22 cellular contexts compared by ENCODE assay signal in genomic region chr7:141043621-141044020, GRCh38. TPM values are rescaled to one million over a fixed set of nuclear protein-coding genes. Genes with fewer than 3 reads are reported as not detected.
"Had no signal": no experiment of that assay in that cellular context is flagged by ENCODE, and none has a peak within 500 bp of the region (broad histone marks: within the 10 kb centered on the region; RNA-seq: fewer than 3 reads in every experiment).

No MANE protein-coding gene starts in this region.

- H3K27ac Mint-ChIP-seq: activated naive CD8-positive, alpha-beta T cell; brain; naive thymus-derived CD4-positive, alpha-beta T cell had no signal

- H3K9me3 Mint-ChIP-seq: central memory CD8-positive, alpha-beta T cell had no signal

- ATAC-seq: activated CD4-positive, CD25-positive, alpha-beta regulatory T cell treated with anti-CD3 and anti-CD28 coated beads, Interleukin-2, amount 50 U/mL, for 24 hours; foreskin keratinocyte; left cardiac atrium; lower lobe of right lung; naive thymus-derived CD4-positive, alpha-beta T cell had no signal

- H3K4me3 Mint-ChIP-seq: activated naive CD8-positive, alpha-beta T cell; brain; central memory CD8-positive, alpha-beta T cell; naive thymus-derived CD4-positive, alpha-beta T cell had no signal

- H3K27me3 ChIP-seq: foreskin keratinocyte, tibial artery had no signal

- H3K36me3 ChIP-seq: lower lobe of right lung, tibial artery had no signal

- H3K27ac ChIP-seq: coronary artery, foreskin keratinocyte, lower lobe of right lung, parathyroid adenoma, tibial artery had no signal

- H3K4me3 ChIP-seq: coronary artery, lower lobe of right lung, tibial artery had no signal

- FAIRE-seq: endothelial cell of umbilical vein had no signal

- H3K9me3 ChIP-seq: lower lobe of right lung, tibial artery had no signal

- H3K4me1 ChIP-seq: foreskin keratinocyte, lower lobe of right lung, parathyroid adenoma, tibial artery had no signal

- DNase-seq: activated CD4-positive, alpha-beta T cell treated with anti-CD3 and anti-CD28 coated beads, Interleukin-2, amount 50 U/mL, for 1 hour; activated CD8-positive, alpha-beta memory T cell treated with anti-CD3 and anti-CD28 coated beads for 24 hours; activated gamma-delta T cell treated with Interleukin-2 at 50 U/mL for 16 hours; amygdala; effector CD4-positive, alpha-beta T cell; foreskin keratinocyte; left cardiac atrium; lower lobe of right lung; naive thymus-derived CD4-positive, alpha-beta T cell; stimulated activated CD4-positive, alpha-beta T cell treated with anti-CD3 and anti-CD28 coated beads, Interleukin-15, amount 100 ng/mL, for 24 hours; stimulated activated CD4-positive, alpha-beta T cell treated with anti-CD3 and anti-CD28 coated beads, Interleukin-4, amount 100 ng/mL, for 1 hour; stimulated activated naive CD4-positive, alpha-beta T cell; T-helper 1 cell; T1000; tibial artery had no signal

- H3K79me2 ChIP-seq: parathyroid adenoma had no signal

- H2AFZ ChIP-seq: parathyroid adenoma had no signal

- H3K4me1 Mint-ChIP-seq: brain; central memory CD8-positive, alpha-beta T cell; naive thymus-derived CD4-positive, alpha-beta T cell had no signal

- H3K9ac ChIP-seq: parathyroid adenoma had no signal

- H3K36me3 Mint-ChIP-seq: activated naive CD8-positive, alpha-beta T cell; brain had no signal

RNA-seq across cellular contexts. Expression of gene TMEM178B, which starts 30.2 kb away (rescaled TPM):
- total RNA-seq: endothelial cell of umbilical vein, foreskin keratinocyte had no signal
- polyA plus RNA-seq: endothelial cell of umbilical vein; foreskin keratinocyte; naive thymus-derived CD4-positive, alpha-beta T cell had no signal
